Comparison of ENCODE assay signal across 16 cellular contexts in genomic region chr12:46908936-46909635, GRCh38.
"Had no signal": no experiment of that assay in that cellular context is flagged by ENCODE, and none has a peak within 500 bp of the region (broad histone marks: within the 10 kb centered on the region; RNA-seq: fewer than 3 reads in every experiment).

No MANE protein-coding gene starts in this region.

- H3K4me3 ChIP-seq: body of pancreas, gastrocnemius medialis, neural progenitor cell, pancreas, testis had no signal

- H3K27ac ChIP-seq: body of pancreas, gastrocnemius medialis, neural progenitor cell, pancreas, testis had no signal

- H3K9ac ChIP-seq: neural progenitor cell had no signal

- H3K36me3 Mint-ChIP-seq: neural progenitor cell, T-cell, WTC11 had no signal

- H3K36me3 ChIP-seq: gastrocnemius medialis, neural progenitor cell, pancreas had no signal

- H3K4me2 ChIP-seq: neural progenitor cell had no signal

- H3K4me1 ChIP-seq: body of pancreas, neural progenitor cell, pancreas, testis had no signal

- H3K9me3 ChIP-seq: body of pancreas, gastrocnemius medialis, pancreas, testis had no signal

- H3K27ac Mint-ChIP-seq: activated naive CD4-positive, alpha-beta T cell treated with anti-CD3 and anti-CD28 coated beads, Interleukin-2, amount 50 U/mL, for 24 hours; endodermal cell; mesothelial cell of epicardium; neural progenitor cell; stimulated activated naive CD8-positive, alpha-beta T cell treated with anti-CD3 and anti-CD28 coated beads, Interleukin-15, Interleukin-2, amounts not matched to agents 100 ng/mL and 50 ng/mL, for 24 hours; T-cell; WTC11 had no signal

- ATAC-seq: body of pancreas, gastrocnemius medialis, pancreas, T-cell, WTC11 had no signal

- H3K27me3 ChIP-seq: body of pancreas, gastrocnemius medialis, neural progenitor cell, pancreas, testis had no signal

- H3K4me3 Mint-ChIP-seq: activated naive CD4-positive, alpha-beta T cell treated with anti-CD3 and anti-CD28 coated beads, Interleukin-2, amount 50 U/mL, for 24 hours; endodermal cell; mesothelial cell of epicardium; neural progenitor cell; stimulated activated naive CD8-positive, alpha-beta T cell treated with anti-CD3 and anti-CD28 coated beads, Interleukin-15, Interleukin-2, amounts not matched to agents 100 ng/mL and 50 ng/mL, for 24 hours; T-cell; WTC11 had no signal

- DNase-seq: activated CD4-positive, alpha-beta T cell treated with anti-CD3 and anti-CD28 coated beads for 48 hours; body of pancreas; cerebellar nuclear complex; dermis blood vessel endothelial cell; endodermal cell; gastrocnemius medialis; pancreas; stimulated activated CD4-positive, alpha-beta T cell treated with anti-CD3 and anti-CD28 coated beads, Interleukin-4, amount 100 ng/mL, for 1 hour; stimulated activated CD8-positive, alpha-beta memory T cell treated with anti-CD3 and anti-CD28 coated beads, Interleukin-4, amount 100 ng/mL, for 48 hours; T-cell; testis had no signal

- H2AFZ ChIP-seq: neural progenitor cell had no signal

- H3K4me1 Mint-ChIP-seq: activated naive CD4-positive, alpha-beta T cell treated with anti-CD3 and anti-CD28 coated beads, Interleukin-2, amount 50 U/mL, for 24 hours; endodermal cell; neural progenitor cell; T-cell; WTC11 had no signal
